In the genomic region with DNA sequence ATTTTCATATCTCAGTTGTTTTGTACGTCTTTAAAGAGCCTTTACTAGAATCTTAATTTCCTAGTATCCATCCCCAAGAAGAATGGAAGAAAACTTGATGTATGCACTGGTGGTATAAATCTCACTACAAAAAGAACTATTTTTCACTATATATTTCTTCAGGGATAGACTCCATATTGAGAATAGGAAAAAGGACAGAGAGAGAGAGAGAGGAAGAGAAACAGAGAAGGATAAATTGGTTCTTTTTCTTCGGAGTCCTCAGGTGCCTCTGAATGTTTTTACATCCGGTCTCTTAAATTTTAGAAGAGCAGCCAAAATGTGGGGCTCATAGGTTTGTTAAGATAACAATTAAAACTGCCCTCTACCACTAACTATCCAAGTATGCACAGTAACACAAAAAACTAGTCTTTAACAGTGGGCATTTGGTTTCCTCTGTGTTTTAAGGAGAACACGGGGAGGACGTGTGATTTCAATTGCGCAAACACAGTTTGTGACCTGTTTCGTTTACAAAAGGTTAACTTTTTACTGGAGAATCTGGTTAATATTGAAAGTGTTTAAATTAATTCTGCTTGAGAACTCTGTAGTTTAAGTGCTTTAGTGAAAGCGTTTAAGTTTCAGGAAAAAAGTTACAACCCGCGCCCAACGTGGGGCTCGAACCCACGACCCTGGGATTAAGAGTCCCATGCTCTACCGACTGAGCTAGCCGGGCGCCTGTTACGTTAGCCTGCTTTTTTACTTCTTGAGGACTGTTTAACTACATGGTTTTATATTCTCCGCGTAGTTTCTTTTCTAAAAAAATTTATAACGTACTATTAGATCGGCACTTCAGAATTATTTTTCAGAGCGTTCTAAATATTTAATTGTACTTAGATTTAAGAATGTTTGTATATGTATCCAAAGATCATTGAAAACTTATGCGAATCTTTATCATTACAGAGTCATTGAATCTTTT, we compare ENCODE assay signal across 8 cellular contexts. TPM values are rescaled to one million over a fixed set of nuclear protein-coding genes. Genes with fewer than 3 reads are reported as not detected.
DNase-seq lines count a peak whose midpoint lies in the region; ATAC-seq, FAIRE-seq and TF ChIP-seq lines count a peak whose summit lies in the region.

No MANE protein-coding gene starts in this region.

- H3K4me3 ChIP-seq in WI38 (ENCODE audit: low read depth, low read length) (peak overlapping the region; percentile 64), cardiac fibroblast (replicated peaks in 1 of 2; ENCODE audit: low read depth in 2 of 2, low read length in 2 of 2) (peak overlapping the region; percentile 57 to 63)

- ATAC-seq in GM19324 (IDR thresholded peaks at IDR 0.05; ENCODE audit: low FRiP score, unreplicated experiment) (peak; percentile 30), GM19452 (IDR thresholded peaks at IDR 0.05; ENCODE audit: unreplicated experiment) (no peak)

- TF ChIP-seq CTCF in WI38 (IDR thresholded peaks at IDR 0.05; ENCODE audit: low read depth, low read length) (no peak), cardiac fibroblast (IDR thresholded peaks at IDR 0.05; ENCODE audit: low read depth, low read length) (no peak)

- DNase-seq in A172 (ENCODE audit: low spot score) (peak; percentile 36), NCI-H1930 (lab: John Stamatoyannopoulos, UW) (peak; percentile 42 to 61), cardiac fibroblast (ENCODE audit: low read depth in 2 of 2) (peak; percentile 74 to 83)
- peak; percentile 67 to 77 for DNase-seq in stimulated activated CD4-positive, alpha-beta T cell treated with anti-CD3 and anti-CD28 coated beads, Interleukin-12 subunit alpha, Interleukin-12 subunit beta, amount 100 ng/mL, for 24 hours (ENCODE audit: low read depth in 2 of 2)

- peak; percentile 97 for FAIRE-seq in islet of Langerhans (lab: Jason Lieb, UNC)

RNA-seq across cellular contexts. Expression of a gene that starts 5.1 kb away (rescaled TPM):
- 163 and 205 TPM in 2 replicates for total RNA-seq in A172 (2014; rRNA removed; shearing (Covaris generic))

RNA-seq across cellular contexts. Expression of a gene that starts 39.6 kb away (rescaled TPM):
- total RNA-seq in A172 (2014; rRNA removed; shearing (Covaris generic)) = 78.3 and 81.8 TPM in 2 replicates

RNA-seq across cellular contexts. Expression of a gene that starts 58.8 kb away (rescaled TPM):
- total RNA-seq in A172 (2014; rRNA removed; shearing (Covaris generic)) = 4.2 and 4.6 TPM in 2 replicates
